ENCODE assay signal across 25 cellular contexts in genomic region chr4:2087170-2087569, GRCh38. TPM values are rescaled to one million over a fixed set of nuclear protein-coding genes. Genes with fewer than 3 reads are reported as not detected.
DNase-seq lines count a peak whose midpoint lies in the region; ATAC-seq and TF ChIP-seq lines count a peak whose summit lies in the region.
"Had no signal": no experiment of that assay in that cellular context is flagged by ENCODE, and none has a peak within 500 bp of the region (broad histone marks: within the 10 kb centered on the region; RNA-seq: fewer than 3 reads in every experiment).

No MANE protein-coding gene starts in this region.

- H2BK5ac ChIP-seq in mesenchymal stem cell (ENCODE audit: low read depth, low read length, poor library complexity, severe bottlenecking): no peak overlapping the region

- H4K8ac ChIP-seq in mesenchymal stem cell (ENCODE audit: low read length): no peak overlapping the region

- H2BK120ac ChIP-seq in mesenchymal stem cell (ENCODE audit: low read depth, low read length): no peak overlapping the region

- H2BK12ac ChIP-seq in mesenchymal stem cell (ENCODE audit: low read length in 2 of 2): no peak overlapping the region

- peak; percentile 12 for DNase-seq in D341Med (ENCODE audit: low spot score)
- peak; percentile 25 for DNase-seq in HFFc6
- peak in 1 of 2 donors; percentile 11 for DNase-seq in cardiac fibroblast (ENCODE audit: low read depth in 2 of 2)
- DNase-seq in mesenchymal stem cell: peak; percentile 10
- no peak for DNase-seq in HUDEP-2 (lab: John Stamatoyannopoulos, UW; ENCODE audit: unreplicated experiment in 76 of 76)
- DNase-seq in T-helper 17 cell: no peak
- no peak for DNase-seq in SW 1271 (lab: John Stamatoyannopoulos, UW)
- DNase-seq: activated CD4-positive, alpha-beta T cell treated with anti-CD3 and anti-CD28 coated beads, Interleukin-2, amount 10 ng/mL, durations not matched to agents 7 days and 5 days; activated CD8-positive, alpha-beta memory T cell treated with anti-CD3 and anti-CD28 coated beads, Interleukin-2, amount 50 U/mL, for 4 hours; activated effector memory CD4-positive, alpha-beta T cell treated with Interleukin-2 at 50 U/mL for 16 hours; DMS79 treated with DMSO at 0.1 percent for 48 hours; KG1; left cardiac atrium; MV-4-11; NCI-H187; NCI-H345; T-helper 2 cell had no signal

- H3K4me1 Mint-ChIP-seq in HFFc6 (ENCODE audit: low read depth) (no peaks in the 10 kb centered on the region), T-helper 17 cell (no peaks in the 10 kb centered on the region)
- H3K4me1 Mint-ChIP-seq: activated CD4-positive, alpha-beta T cell treated with anti-CD3 and anti-CD28 coated beads, Interleukin-2, amount 10 ng/mL, durations not matched to agents 7 days and 5 days; naive thymus-derived CD8-positive, alpha-beta T cell; stimulated activated memory B cell treated with anti-CD40 and anti-IgM and Interleukin-4, amounts not matched to agents 10 μg/mL and 1 μg/mL and 100 μg/mL, for 72 hours had no signal

- H3K79me1 ChIP-seq in mesenchymal stem cell (replicated peaks; ENCODE audit: low read length, poor library complexity, severe bottlenecking): no peaks in the 10 kb centered on the region

- H3K4me3 ChIP-seq in cardiac fibroblast (replicated peaks in 1 of 2; ENCODE audit: low read depth in 2 of 2, low read length in 2 of 2) (no peak overlapping the region), mesenchymal stem cell (ENCODE audit: insufficient read depth in 1 of 2, low read depth in 1 of 2, low read length in 2 of 2) (no peak overlapping the region)
- H3K4me3 ChIP-seq: testis had no signal

- no peak overlapping the region for H3K4ac ChIP-seq in mesenchymal stem cell (ENCODE audit: low read depth in 1 of 2, low read length in 2 of 2)

- H3K9me3 ChIP-seq in mesenchymal stem cell (ENCODE audit: control insufficient read depth, low read length) (no peaks in the 10 kb centered on the region), T-helper 17 cell (ENCODE audit: control insufficient read depth, low read length, poor library complexity, severe bottlenecking) (no peaks in the 10 kb centered on the region)
- H3K9me3 ChIP-seq: testis had no signal

- H2AK5ac ChIP-seq in mesenchymal stem cell (ENCODE audit: low read length, severe bottlenecking): no peak overlapping the region

- H3K9ac ChIP-seq in mesenchymal stem cell (ENCODE audit: low read length): no peak overlapping the region

- TF ChIP-seq CTCF in HFFc6 (IDR thresholded peaks at IDR 0.05) (peak; percentile 59), cardiac fibroblast (IDR thresholded peaks at IDR 0.05; ENCODE audit: low read depth, low read length) (peak; percentile 24)

- no peaks in the 10 kb centered on the region for H3K9me3 Mint-ChIP-seq in HFFc6
- H3K9me3 Mint-ChIP-seq: activated CD4-positive, alpha-beta T cell treated with anti-CD3 and anti-CD28 coated beads, Interleukin-2, amount 10 ng/mL, durations not matched to agents 7 days and 5 days; stimulated activated memory B cell treated with anti-CD40 and anti-IgM and Interleukin-4, amounts not matched to agents 10 μg/mL and 1 μg/mL and 100 μg/mL, for 72 hours had no signal

- no peak overlapping the region for H4K91ac ChIP-seq in mesenchymal stem cell (ENCODE audit: low read length)

- H3K4me1 ChIP-seq in mesenchymal stem cell (ENCODE audit: control insufficient read depth, insufficient read depth, low read depth, low read length): no peaks in the 10 kb centered on the region
- H3K4me1 ChIP-seq: testis had no signal

- H2AFZ ChIP-seq in mesenchymal stem cell (ENCODE audit: low read depth, low read length): no peak overlapping the region

- peaks cover 0 to 8% of the 10 kb centered on the region in 2 experiments for H3K36me3 ChIP-seq in mesenchymal stem cell (ENCODE audit: control insufficient read depth in 1 of 2, insufficient read depth in 2 of 2, low read depth in 1 of 2, low read length in 2 of 2)

- no peak overlapping the region for H3K18ac ChIP-seq in mesenchymal stem cell (ENCODE audit: low read depth in 1 of 2, low read length in 2 of 2)

- no peak overlapping the region for H2BK15ac ChIP-seq in mesenchymal stem cell (ENCODE audit: low read depth, poor library complexity, severe bottlenecking)

- H3K23ac ChIP-seq in mesenchymal stem cell (ENCODE audit: low read length in 2 of 2): no peak overlapping the region

- H3K4me3 Mint-ChIP-seq in HFFc6 (no peak overlapping the region), T-helper 17 cell (no peak overlapping the region)
- H3K4me3 Mint-ChIP-seq: activated CD4-positive, alpha-beta T cell treated with anti-CD3 and anti-CD28 coated beads, Interleukin-2, amount 10 ng/mL, durations not matched to agents 7 days and 5 days; CD8-positive, alpha-beta T cell; naive thymus-derived CD8-positive, alpha-beta T cell; stimulated activated memory B cell treated with anti-CD40 and anti-IgM and Interleukin-4, amounts not matched to agents 10 μg/mL and 1 μg/mL and 100 μg/mL, for 72 hours had no signal

- peaks cover 0 to 4% of the 10 kb centered on the region in 2 experiments for H3K27me3 ChIP-seq in mesenchymal stem cell (ENCODE audit: control insufficient read depth in 1 of 2, insufficient read depth in 1 of 2, low read length in 2 of 2)
- H3K27me3 ChIP-seq: testis had no signal

- H3K27me3 Mint-ChIP-seq in HFFc6 (ENCODE audit: insufficient read depth): peaks cover 2% of the 10 kb centered on the region; the same call in 1 of the 2 replicates
- H3K27me3 Mint-ChIP-seq in T-helper 17 cell: peaks cover 11% of the 10 kb centered on the region

- H3K36me3 Mint-ChIP-seq in HFFc6 (ENCODE audit: low read depth) (no peaks in the 10 kb centered on the region), T-helper 17 cell (ENCODE audit: low read depth) (peaks cover 4% of the 10 kb centered on the region)
- H3K36me3 Mint-ChIP-seq: CD8-positive, alpha-beta T cell; stimulated activated memory B cell treated with anti-CD40 and anti-IgM and Interleukin-4, amounts not matched to agents 10 μg/mL and 1 μg/mL and 100 μg/mL, for 72 hours had no signal

- no peak overlapping the region for H3K14ac ChIP-seq in mesenchymal stem cell (ENCODE audit: low read length in 2 of 2)

- H3K4me2 ChIP-seq in mesenchymal stem cell (ENCODE audit: low read length, poor library complexity, severe bottlenecking): no peak overlapping the region

- H3K27ac Mint-ChIP-seq in HFFc6 (no peak overlapping the region), T-helper 17 cell (no peak overlapping the region)
- H3K27ac Mint-ChIP-seq: activated CD4-positive, alpha-beta T cell treated with anti-CD3 and anti-CD28 coated beads, Interleukin-2, amount 10 ng/mL, durations not matched to agents 7 days and 5 days; CD8-positive, alpha-beta T cell; naive thymus-derived CD8-positive, alpha-beta T cell; stimulated activated memory B cell treated with anti-CD40 and anti-IgM and Interleukin-4, amounts not matched to agents 10 μg/mL and 1 μg/mL and 100 μg/mL, for 72 hours had no signal

- ATAC-seq in GM18909 (IDR thresholded peaks at IDR 0.05; ENCODE audit: poor library complexity, unreplicated experiment): no peak
- ATAC-seq in T-helper 17 cell: no peak
- ATAC-seq: CD8-positive, alpha-beta T cell; left cardiac atrium; naive thymus-derived CD8-positive, alpha-beta T cell; sciatic nerve; stimulated activated memory B cell treated with anti-CD40 and anti-IgM and Interleukin-4, amounts not matched to agents 10 μg/mL and 1 μg/mL and 100 μg/mL, for 72 hours had no signal

- H3K27ac ChIP-seq in mesenchymal stem cell (ENCODE audit: low read length, poor library complexity, severe bottlenecking): no peak overlapping the region
- H3K27ac ChIP-seq: epithelial cell of prostate, testis had no signal

RNA-seq across cellular contexts. Expression of gene NAT8L, which starts 28.0 kb away (rescaled TPM):
- under 1 TPM in 5 of 6 experiments, not detected in 1; 0.05 to 0.14 (median 0.11) TPM for total RNA-seq in HFFc6 (2021; fragmentation: NEBNext Ultra II Directional; extraction: Animal tissue kit (Norgen Biotek cat#: 25700))
- polyA plus RNA-seq in mesenchymal stem cell (2013, experiment 1 of 2): 0.14 TPM
- 0.12 TPM for polyA plus RNA-seq in mesenchymal stem cell (2013, experiment 2 of 2)
- not detected for total RNA-seq in T-helper 17 cell
- total RNA-seq: glomerular endothelial cell had no signal
- polyA plus RNA-seq: naive thymus-derived CD8-positive, alpha-beta T cell had no signal

Comparison
In these comparisons a context has a peak if more than half of its experiments do, and no peak if none do; other contexts are left out.
1. DNase-seq: peak in D341Med (single experiment), HFFc6 (single experiment) and mesenchymal stem cell (single experiment); none in HUDEP-2 (0 of 76), T-helper 17 cell (0 of 3) and SW 1271 (0 of 2).